10 cellular contexts compared by ENCODE assay signal in genomic region chr20:50919567-50919966, GRCh38. TPM values are rescaled to one million over a fixed set of nuclear protein-coding genes. Genes with fewer than 3 reads are reported as not detected.
DNase-seq lines count a peak whose midpoint lies in the region; ATAC-seq and TF ChIP-seq lines count a peak whose summit lies in the region.
"Had no signal": no experiment of that assay in that cellular context is flagged by ENCODE, and none has a peak within 500 bp of the region (broad histone marks: within the 10 kb centered on the region; RNA-seq: fewer than 3 reads in every experiment).

No MANE protein-coding gene starts in this region.

- H2AK5ac ChIP-seq in trophoblast cell (ENCODE audit: low read length): no peak overlapping the region

- peaks cover 7 to 13% of the 10 kb centered on the region in 2 experiments for H3K36me3 ChIP-seq in trophoblast cell (ENCODE audit: control insufficient read depth in 1 of 2, insufficient read depth in 2 of 2, low read length in 2 of 2)

- no peak overlapping the region for H4K91ac ChIP-seq in trophoblast cell (ENCODE audit: low read depth, low read length)

- H3K18ac ChIP-seq in trophoblast cell (ENCODE audit: low read length): no peak overlapping the region

- no peaks in the 10 kb centered on the region for H3K79me1 ChIP-seq in trophoblast cell (ENCODE audit: low read length)

- no peak overlapping the region for H2BK12ac ChIP-seq in trophoblast cell (ENCODE audit: low read length)

- TF ChIP-seq CTCF in epithelial cell of esophagus (IDR thresholded peaks at IDR 0.05; ENCODE audit: insufficient read depth, low read depth, low read length, missing control alignments): no peak

- H3K9ac ChIP-seq in trophoblast cell (ENCODE audit: low read length): no peak overlapping the region

- no peak overlapping the region for H2BK120ac ChIP-seq in trophoblast cell (ENCODE audit: insufficient read depth, low read length, poor library complexity)

- no peak overlapping the region for H4K8ac ChIP-seq in trophoblast cell (ENCODE audit: low read depth, low read length)

- peaks cover 22% of the 10 kb centered on the region for H3K79me2 ChIP-seq in trophoblast cell (ENCODE audit: control insufficient read depth, insufficient read depth, low read length, poor library complexity)

- no peaks in the 10 kb centered on the region for H3K27me3 ChIP-seq in trophoblast cell (ENCODE audit: insufficient read depth, low read length)
- H3K27me3 ChIP-seq: neutrophil had no signal

- H4K12ac ChIP-seq in trophoblast cell (ENCODE audit: low read depth, low read length): no peak overlapping the region

- no CpG with 5 or more reads among the region's 6 CpGs for WGBS in trophoblast cell (ENCODE audit: extremely low coverage, insufficient coverage, insufficient read length)

- DNase-seq in DMS 273 (lab: John Stamatoyannopoulos, UW; ENCODE audit: unreplicated experiment) (peak; percentile 57), DMS 273 treated with DMSO at 0.1 percent for 48 hours (lab: John Stamatoyannopoulos, UW) (no peak), M059J (ENCODE audit: low read depth) (peak; percentile 76), epithelial cell of esophagus (ENCODE audit: low read depth) (peak; percentile 98), trophoblast cell (peak; percentile 84 to 94), NCI-H2029 (lab: John Stamatoyannopoulos, UW) (no peak)

- no peak overlapping the region for H3K4me3 ChIP-seq in epithelial cell of esophagus (ENCODE audit: low read length)
- no peak overlapping the region for H3K4me3 ChIP-seq in trophoblast cell (ENCODE audit: low read depth, low read length)

- H3K9me3 ChIP-seq in trophoblast cell (ENCODE audit: insufficient read depth, low read depth, low read length): no peaks in the 10 kb centered on the region
- H3K9me3 ChIP-seq: neutrophil had no signal

- H3K4me2 ChIP-seq in trophoblast cell (ENCODE audit: low read length): no peak overlapping the region

- H3K14ac ChIP-seq in trophoblast cell (ENCODE audit: low read length): no peak overlapping the region

- ATAC-seq in GM21515 (IDR thresholded peaks at IDR 0.05; ENCODE audit: unreplicated experiment) (no peak), GM18502 (IDR thresholded peaks at IDR 0.05; ENCODE audit: poor library complexity, unreplicated experiment) (no peak)

- no peak overlapping the region for H3K23ac ChIP-seq in trophoblast cell (ENCODE audit: low read length)

- H3K4me1 ChIP-seq in trophoblast cell (ENCODE audit: control insufficient read depth in 1 of 2, insufficient read depth in 2 of 2, low read length in 2 of 2): peaks cover 7 to 10% of the 10 kb centered on the region in 2 experiments

- peak overlapping the region; percentile 95 for H3K4ac ChIP-seq in trophoblast cell (ENCODE audit: low read depth, low read length)

- H3K27ac ChIP-seq in trophoblast cell (ENCODE audit: low read depth, low read length): no peak overlapping the region
- H3K27ac ChIP-seq: 22Rv1, neutrophil had no signal

- H2BK5ac ChIP-seq in trophoblast cell (ENCODE audit: low read depth, low read length, poor library complexity): no peak overlapping the region

- no peak overlapping the region for H2AFZ ChIP-seq in trophoblast cell (ENCODE audit: insufficient read depth, low read length, poor library complexity)

RNA-seq across cellular contexts. Expression of gene ADNP, which starts 11.7 kb away (rescaled TPM):
- total RNA-seq in M059J (2014; rRNA removed; shearing (Covaris generic)): 21.1 and 47.8 TPM in 2 replicates
- 89.6 and 91.5 TPM in 2 replicates for polyA plus RNA-seq in trophoblast cell (2013)

RNA-seq across cellular contexts. Expression of gene DPM1, which starts 38.8 kb away (rescaled TPM):
- total RNA-seq in M059J (2014; rRNA removed; shearing (Covaris generic)): 198 and 215 TPM in 2 replicates
- 79.3 and 82.1 TPM in 2 replicates for polyA plus RNA-seq in trophoblast cell (2013)

RNA-seq across cellular contexts. Expression of gene MOCS3, which starts 39.1 kb away (rescaled TPM):
- 4.2 and 8.1 TPM in 2 replicates for total RNA-seq in M059J (2014; rRNA removed; shearing (Covaris generic))
- polyA plus RNA-seq in trophoblast cell (2013): 2.7 and 2.9 TPM in 2 replicates

Comparison
In these comparisons a context has a peak if more than half of its experiments do, and no peak if none do; other contexts are left out.
1. DNase-seq: peak in DMS 273 (single experiment), M059J (single experiment), epithelial cell of esophagus (single experiment) and trophoblast cell (2 of 2); none in DMS 273 treated with DMSO at 0.1 percent for 48 hours (single experiment) and NCI-H2029 (single experiment).